In the genomic region with DNA sequence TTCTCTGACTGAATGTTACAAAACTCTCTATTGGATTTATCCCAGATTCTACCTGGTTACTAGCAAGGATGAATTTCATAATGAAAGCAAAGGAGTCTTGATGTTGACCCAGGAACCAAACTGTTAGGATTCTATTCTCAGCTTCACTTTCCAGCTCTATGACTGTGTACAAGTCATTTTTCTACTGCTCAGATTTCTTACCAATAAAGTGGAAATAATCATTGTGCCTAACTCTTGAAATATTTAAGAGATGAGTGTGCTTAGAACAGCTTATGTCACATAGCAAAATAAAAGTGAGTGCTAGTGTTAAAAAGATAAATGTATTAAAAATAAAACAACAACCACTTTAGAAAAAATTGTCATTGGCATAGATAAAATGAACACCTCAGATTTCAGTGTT, we compare ENCODE assay signal across 24 cellular contexts. TPM values are rescaled to one million over a fixed set of nuclear protein-coding genes. Genes with fewer than 3 reads are reported as not detected.
"Had no signal": no experiment of that assay in that cellular context is flagged by ENCODE, and none has a peak within 500 bp of the region (broad histone marks: within the 10 kb centered on the region; RNA-seq: fewer than 3 reads in every experiment).

No MANE protein-coding gene starts in this region.

- DNase-seq: activated CD4-positive, alpha-beta T cell treated with anti-CD3 and anti-CD28 coated beads, Interleukin-2, amount 10 ng/mL, durations not matched to agents 7 days and 5 days; activated CD8-positive, alpha-beta memory T cell treated with anti-CD3 and anti-CD28 coated beads, Interleukin-2, amount 50 U/mL, for 48 hours; activated effector memory CD4-positive, alpha-beta T cell treated with Interleukin-2 at 50 U/mL for 16 hours; activated naive CD4-positive, alpha-beta T cell treated with anti-CD3 and anti-CD28 coated beads, Interleukin-2, amount 10 ng/mL, durations not matched to agents 7 days and 5 days; activated naive CD8-positive, alpha-beta T cell treated with anti-CD3 and anti-CD28 coated beads, Interleukin-2, amount 50 U/mL, for 24 hours; activated T-cell treated with anti-CD3 and anti-CD28 coated beads, Interleukin-2, amount 50 U/mL, for 48 hours; anterior cingulate cortex; effector CD8-positive, alpha-beta T cell; foreskin keratinocyte; hippocampal formation; islet precursor cell; lower lobe of right lung; naive thymus-derived CD8-positive, alpha-beta T cell; sigmoid colon; stimulated activated CD4-positive, alpha-beta T cell treated with anti-CD3 and anti-CD28 coated beads, Interleukin-2, amount 100 ng/mL, for 24 hours; stimulated activated naive CD8-positive, alpha-beta T cell treated with anti-CD3 and anti-CD28 coated beads, Interleukin-15, Interleukin-2, amounts not matched to agents 100 U/mL and 50 U/mL, for 24 hours; substantia nigra; tibial artery; uterus had no signal

- H3K27ac ChIP-seq: breast epithelium, esophagus muscularis mucosa, foreskin keratinocyte, lower lobe of right lung, parathyroid adenoma, sigmoid colon, tibial artery, uterus had no signal

- H3K27me3 ChIP-seq: breast epithelium, esophagus muscularis mucosa, foreskin keratinocyte, sigmoid colon, tibial artery, uterus had no signal

- H3K4me1 ChIP-seq: breast epithelium, esophagus muscularis mucosa, lower lobe of right lung, parathyroid adenoma, sigmoid colon, tibial artery, uterus had no signal

- H3K9me3 Mint-ChIP-seq: activated CD4-positive, alpha-beta T cell treated with anti-CD3 and anti-CD28 coated beads, Interleukin-2, amount 10 ng/mL, durations not matched to agents 7 days and 5 days; activated naive CD4-positive, alpha-beta T cell treated with anti-CD3 and anti-CD28 coated beads, Interleukin-2, amount 10 ng/mL, durations not matched to agents 7 days and 5 days had no signal

- H3K9me3 ChIP-seq: breast epithelium, esophagus muscularis mucosa, lower lobe of right lung, sigmoid colon, tibial artery, uterus had no signal

- H3K36me3 Mint-ChIP-seq: activated naive CD4-positive, alpha-beta T cell treated with anti-CD3 and anti-CD28 coated beads, Interleukin-2, amount 10 ng/mL, durations not matched to agents 7 days and 5 days; naive thymus-derived CD8-positive, alpha-beta T cell had no signal

- H3K4me3 Mint-ChIP-seq: activated CD4-positive, alpha-beta T cell treated with anti-CD3 and anti-CD28 coated beads, Interleukin-2, amount 10 ng/mL, durations not matched to agents 7 days and 5 days; activated naive CD4-positive, alpha-beta T cell treated with anti-CD3 and anti-CD28 coated beads, Interleukin-2, amount 10 ng/mL, durations not matched to agents 7 days and 5 days; activated naive CD8-positive, alpha-beta T cell treated with anti-CD3 and anti-CD28 coated beads, Interleukin-2, amount 50 U/mL, for 24 hours; naive thymus-derived CD8-positive, alpha-beta T cell had no signal

- H3K4me3 ChIP-seq: breast epithelium, esophagus muscularis mucosa, lower lobe of right lung, sigmoid colon, tibial artery, uterus had no signal

- H3K4me1 Mint-ChIP-seq: activated CD4-positive, alpha-beta T cell treated with anti-CD3 and anti-CD28 coated beads, Interleukin-2, amount 10 ng/mL, durations not matched to agents 7 days and 5 days; activated naive CD4-positive, alpha-beta T cell treated with anti-CD3 and anti-CD28 coated beads, Interleukin-2, amount 10 ng/mL, durations not matched to agents 7 days and 5 days; activated naive CD8-positive, alpha-beta T cell treated with anti-CD3 and anti-CD28 coated beads, Interleukin-2, amount 50 U/mL, for 24 hours; naive thymus-derived CD8-positive, alpha-beta T cell had no signal

- H3K36me3 ChIP-seq: breast epithelium, esophagus muscularis mucosa, lower lobe of right lung, sigmoid colon, tibial artery, uterus had no signal

- H3K27me3 Mint-ChIP-seq: activated CD4-positive, alpha-beta T cell treated with anti-CD3 and anti-CD28 coated beads, Interleukin-2, amount 10 ng/mL, durations not matched to agents 7 days and 5 days; activated naive CD4-positive, alpha-beta T cell treated with anti-CD3 and anti-CD28 coated beads, Interleukin-2, amount 10 ng/mL, durations not matched to agents 7 days and 5 days; activated naive CD8-positive, alpha-beta T cell treated with anti-CD3 and anti-CD28 coated beads, Interleukin-2, amount 50 U/mL, for 24 hours; naive thymus-derived CD8-positive, alpha-beta T cell had no signal

- H3K27ac Mint-ChIP-seq: activated CD4-positive, alpha-beta T cell treated with anti-CD3 and anti-CD28 coated beads, Interleukin-2, amount 10 ng/mL, durations not matched to agents 7 days and 5 days; activated naive CD4-positive, alpha-beta T cell treated with anti-CD3 and anti-CD28 coated beads, Interleukin-2, amount 10 ng/mL, durations not matched to agents 7 days and 5 days; activated naive CD8-positive, alpha-beta T cell treated with anti-CD3 and anti-CD28 coated beads, Interleukin-2, amount 50 U/mL, for 24 hours; naive thymus-derived CD8-positive, alpha-beta T cell had no signal

RNA-seq across cellular contexts. Expression of a gene that starts 45.6 kb away (rescaled TPM):
- total RNA-seq: activated CD4-positive, alpha-beta T cell treated with anti-CD3 and anti-CD28 coated beads, Interleukin-2, amount 10 ng/mL, durations not matched to agents 7 days and 5 days; foreskin keratinocyte; mesenteric fat pad; naive thymus-derived CD8-positive, alpha-beta T cell; T-helper 1 cell treated with Interleukin-12 subunit alpha and Interleukin-12 subunit beta and Interleukin-4 antibody, amounts not matched to agents 30 ng/mL and 1 ng/mL, for 36 hours had no signal
- polyA plus RNA-seq: foreskin keratinocyte; naive thymus-derived CD8-positive, alpha-beta T cell had no signal
